In genomic region chr7:2676576-2676975, GRCh38 we compare ENCODE assay signal across 5 cellular contexts. TPM values are rescaled to one million over a fixed set of nuclear protein-coding genes. Genes with fewer than 3 reads are reported as not detected.
"Had no signal": no experiment of that assay in that cellular context is flagged by ENCODE, and none has a peak within 500 bp of the region (broad histone marks: within the 10 kb centered on the region; RNA-seq: fewer than 3 reads in every experiment).

No MANE protein-coding gene starts in this region.

RNA-seq across cellular contexts. Expression of gene AMZ1, which starts 11.4 kb away (rescaled TPM):
- total RNA-seq: lung microvascular endothelial cell; natural killer cell treated with Interleukin-12 subunit alpha and Interleukin-12 subunit beta and Interleukin-15 and Interleukin-18, amount 100 ng/mL, for 72 hours; pulmonary artery endothelial cell had no signal
- polyA plus RNA-seq: neural cell, stomach had no signal
